Comparison of ENCODE assay signal across 21 cellular contexts in genomic region chr4:177384856-177385396, GRCh38.
"Had no signal": no experiment of that assay in that cellular context is flagged by ENCODE, and none has a peak within 500 bp of the region (broad histone marks: within the 10 kb centered on the region; RNA-seq: fewer than 3 reads in every experiment).

No MANE protein-coding gene starts in this region.

- H3K4me3 ChIP-seq: lung, prostate gland had no signal

- H3K36me3 Mint-ChIP-seq: brain, naive B cell, T-cell, type B pancreatic cell had no signal

- H3K9me3 Mint-ChIP-seq: activated T-helper 2 cell treated with anti-CD3 and anti-CD28 coated beads, Interferon-gamma antibody, Interleukin-2, Interleukin-4, amounts not matched to agents 10 μg/mL and 5 μg/mL and 100 μg/mL, durations not matched to agents 14 hours and 24 hours and 36 hours; central memory CD8-positive, alpha-beta T cell; dendritic cell treated with granulocyte-macrophage colony-stimulating factor and Interleukin-4, amounts not matched to agents 40 ng/mL and 50 ng/mL, for 4 days; effector memory CD8-positive, alpha-beta T cell; naive B cell; T-cell; type B pancreatic cell had no signal

- H3K36me3 ChIP-seq: prostate gland had no signal

- ATAC-seq: effector memory CD8-positive, alpha-beta T cell; sciatic nerve; T-cell had no signal

- H3K27ac ChIP-seq: epithelial cell of prostate, prostate gland, VCaP had no signal

- H3K4me1 ChIP-seq: prostate gland had no signal

- H3K4me3 Mint-ChIP-seq: brain; central memory CD8-positive, alpha-beta T cell; dendritic cell treated with granulocyte-macrophage colony-stimulating factor and Interleukin-4, amounts not matched to agents 40 ng/mL and 50 ng/mL, for 4 days; effector memory CD8-positive, alpha-beta T cell; naive B cell; T-cell; type B pancreatic cell had no signal

- H3K27ac Mint-ChIP-seq: activated T-helper 2 cell treated with anti-CD3 and anti-CD28 coated beads, Interferon-gamma antibody, Interleukin-2, Interleukin-4, amounts not matched to agents 10 μg/mL and 5 μg/mL and 100 μg/mL, durations not matched to agents 14 hours and 24 hours and 36 hours; brain; dendritic cell treated with granulocyte-macrophage colony-stimulating factor and Interleukin-4, amounts not matched to agents 40 ng/mL and 50 ng/mL, for 4 days; effector memory CD8-positive, alpha-beta T cell; T-cell; type B pancreatic cell had no signal

- H3K4me1 Mint-ChIP-seq: central memory CD8-positive, alpha-beta T cell; naive B cell had no signal

- DNase-seq: activated CD4-positive, alpha-beta T cell treated with anti-CD3 and anti-CD28 coated beads for 48 hours; activated naive CD4-positive, alpha-beta T cell treated with anti-CD3 and anti-CD28 coated beads, Interleukin-2, amount 50 U/mL, for 16 hours; amniotic stem cell; effector memory CD8-positive, alpha-beta T cell; naive B cell; nucleus accumbens; stimulated activated CD4-positive, alpha-beta T cell treated with anti-CD3 and anti-CD28 coated beads, Interleukin-2, amount 100 ng/mL, for 24 hours; stimulated activated naive CD4-positive, alpha-beta T cell; substantia nigra; T-cell; T1000 had no signal

- H3K27me3 Mint-ChIP-seq: dendritic cell treated with granulocyte-macrophage colony-stimulating factor and Interleukin-4, amounts not matched to agents 40 ng/mL and 50 ng/mL, for 4 days had no signal

- H3K9me3 ChIP-seq: prostate gland had no signal
